ENCODE assay signal across 10 cellular contexts in the genomic region with DNA sequence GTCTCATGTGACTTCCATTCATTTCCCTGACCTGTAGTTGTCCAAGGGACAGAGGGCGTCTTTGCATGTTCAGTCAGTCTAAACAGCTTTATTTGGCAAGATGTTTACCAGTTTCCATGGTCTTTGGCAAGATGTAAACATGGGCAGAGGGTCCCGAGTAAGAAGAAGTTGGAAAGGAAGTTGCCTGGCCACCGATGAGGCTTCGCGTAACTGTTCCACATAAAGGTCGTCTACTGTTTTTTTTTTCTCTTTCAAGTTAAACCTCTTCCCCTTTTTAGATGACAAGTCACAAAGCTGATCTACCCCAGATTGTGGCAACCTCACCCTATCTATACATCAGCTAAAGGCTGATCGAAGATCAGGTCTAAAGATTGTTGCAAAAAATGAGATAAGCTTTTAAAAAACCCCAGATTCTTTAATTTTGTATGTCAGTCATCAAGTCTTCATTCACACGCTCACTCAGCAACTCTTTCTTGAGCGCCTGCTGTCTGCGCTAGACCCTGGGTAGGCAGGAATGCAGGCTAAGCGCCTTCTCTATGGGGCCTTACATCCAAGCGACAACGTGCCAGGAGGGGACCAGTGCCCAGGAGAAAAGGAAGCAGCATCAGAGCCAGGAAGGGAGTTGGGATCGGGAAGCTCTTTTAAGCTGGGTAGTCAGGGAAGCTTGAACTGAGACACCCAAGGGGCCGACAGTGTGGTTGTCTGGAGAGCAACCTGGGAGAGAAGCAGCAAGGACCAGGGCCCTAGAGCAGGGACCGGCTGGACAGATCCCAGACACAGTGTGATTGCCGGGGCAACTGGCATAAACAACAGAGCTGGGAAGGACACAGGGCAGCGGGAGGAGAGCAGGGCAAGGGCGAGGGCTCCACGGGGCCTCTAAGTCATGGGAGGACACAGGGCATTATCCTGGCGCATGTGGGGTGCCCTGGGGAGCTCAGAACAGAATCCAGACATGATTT. TPM values are rescaled to one million over a fixed set of nuclear protein-coding genes. Genes with fewer than 3 reads are reported as not detected.
DNase-seq lines count a peak whose midpoint lies in the region; ATAC-seq, FAIRE-seq and TF ChIP-seq lines count a peak whose summit lies in the region.
"Had no signal": no experiment of that assay in that cellular context is flagged by ENCODE, and none has a peak within 500 bp of the region (broad histone marks: within the 10 kb centered on the region; RNA-seq: fewer than 3 reads in every experiment).

No MANE protein-coding gene starts in this region.

- DNase-seq in GM12891 (ENCODE audit: insufficient read length, low spot score) (no peak), SKM-1 treated with dmso at 0.1 percent for 144 hours (lab: John Stamatoyannopoulos, UW; ENCODE audit: unreplicated experiment) (peak; percentile 60), left lung (no peak), superior temporal gyrus (ENCODE audit: extremely low spot score) (no peak), hepatic stellate cell (ENCODE audit: low spot score) (no peak), endodermal cell (no peak)
- DNase-seq: amniotic stem cell, NCI-H1417 treated with DMSO at 0.1 percent for 48 hours had no signal

- H3K27me3 ChIP-seq in BLaER1 treated with 17β-estradiol and CSF1 and Interleukin-3, amounts not matched to agents 10 nM and 100 nM = peaks cover 0 to 19% (median 0%) of the 10 kb centered on the region in 11 experiments; a peak in 3 of 22 replicates
- H3K27me3 ChIP-seq in left lung (peaks cover 0 to 6% of the 10 kb centered on the region in 2 donors), endodermal cell (ENCODE audit: control insufficient read depth, insufficient read depth, low read length, poor library complexity, severe bottlenecking) (no peaks in the 10 kb centered on the region)

- peaks cover 71 to 86% (median 81%) of the 10 kb centered on the region in 10 experiments for H3K4me1 ChIP-seq in BLaER1 treated with 17β-estradiol and CSF1 and Interleukin-3, amounts not matched to agents 10 nM and 100 nM
- H3K4me1 ChIP-seq in left lung (peaks cover 0 to 55% of the 10 kb centered on the region in 2 donors), endodermal cell (ENCODE audit: control insufficient read depth, insufficient read depth, low read length) (peaks cover 9% of the 10 kb centered on the region)

- peaks cover 5% of the 10 kb centered on the region for H3K27me3 Mint-ChIP-seq in endodermal cell (ENCODE audit: insufficient read depth)

- peak overlapping the region; percentile 71 to 85 (median 80); a peak in 21 of 22 replicates for H3K27ac ChIP-seq in BLaER1 treated with 17β-estradiol and CSF1 and Interleukin-3, amounts not matched to agents 10 nM and 100 nM
- H3K27ac ChIP-seq in left lung (peak overlapping the region in 1 of 2 donors; percentile 91), endodermal cell (ENCODE audit: low read depth, low read length) (no peak overlapping the region)

- FAIRE-seq in GM12891 (lab: Jason Lieb, UNC) = no peak

- peak overlapping the region; percentile 87 to 99 (median 92) for H3K4me2 ChIP-seq in BLaER1 treated with 17β-estradiol and CSF1 and Interleukin-3, amounts not matched to agents 10 nM and 100 nM

- H3K4me3 ChIP-seq in BLaER1 treated with 17β-estradiol and CSF1 and Interleukin-3, amounts not matched to agents 10 nM and 100 nM = peak overlapping the region in 1 of 10 experiments; percentile 16; a peak in 2 of 20 replicates
- H3K4me3 ChIP-seq in left lung (no peak overlapping the region), endodermal cell (ENCODE audit: low read length) (no peak overlapping the region)

- no peaks in the 10 kb centered on the region for H4K20me1 ChIP-seq in BLaER1 treated with 17β-estradiol and CSF1 and Interleukin-3, amounts not matched to agents 10 nM and 100 nM

- WGBS in endodermal cell (ENCODE audit: insufficient coverage in 1 of 2, insufficient read length in 1 of 2), 2 experiments = 91 to 94% methylated on average over 19 to 21 of the region's 21 CpGs

- peaks cover 5% of the 10 kb centered on the region for H3K36me3 Mint-ChIP-seq in endodermal cell (ENCODE audit: low read depth)

- intact Hi-C loops in left lung (cut with DNase I) = no loop called here

- no peak overlapping the region for H3K27ac Mint-ChIP-seq in endodermal cell

- H3K9ac ChIP-seq in BLaER1 treated with 17β-estradiol and CSF1 and Interleukin-3, amounts not matched to agents 10 nM and 100 nM = peak overlapping the region; percentile 53 to 69 (median 64); a peak in 21 of 22 replicates
- H3K9ac ChIP-seq in endodermal cell (ENCODE audit: extremely low read depth, low read length, poor library complexity, severe bottlenecking) = no peak overlapping the region

- H3K4me1 Mint-ChIP-seq in endodermal cell = peaks cover 13% of the 10 kb centered on the region

- H3K36me3 ChIP-seq in BLaER1 treated with 17β-estradiol and CSF1 and Interleukin-3, amounts not matched to agents 10 nM and 100 nM = peaks cover 0 to 5% (median 0%) of the 10 kb centered on the region in 11 experiments; a peak in 1 of 22 replicates
- H3K36me3 ChIP-seq in left lung (no peaks in the 10 kb centered on the region), endodermal cell (ENCODE audit: control insufficient read depth, insufficient read depth, low read length) (no peaks in the 10 kb centered on the region)

- no peak overlapping the region for H3K4me3 Mint-ChIP-seq in endodermal cell

- H3K9me3 ChIP-seq in BLaER1 treated with 17β-estradiol and CSF1 and Interleukin-3, amounts not matched to agents 10 nM and 100 nM (replicated peaks in 1 of 11) = peaks cover 17 to 24% (median 18%) of the 10 kb centered on the region in 11 experiments
- H3K9me3 ChIP-seq in left lung = peaks cover 0 to 12% of the 10 kb centered on the region in 2 donors
- peaks cover 17% of the 10 kb centered on the region for H3K9me3 ChIP-seq in endodermal cell (ENCODE audit: control insufficient read depth, low read length)

- ATAC-seq in left lung = peak; percentile 30
- ATAC-seq in GM21360 (IDR thresholded peaks at IDR 0.05; ENCODE audit: unreplicated experiment) = no peak

- TF ChIP-seq POLR2A in GM12891 (IDR thresholded peaks at IDR 0.05; ENCODE audit: low read depth, low read length) = no peak; the same call in 1 of the 2 replicates

- TF ChIP-seq CTCF in left lung (IDR thresholded peaks at IDR 0.05) = no peak
- no peak for TF ChIP-seq CTCF in endodermal cell (conservative IDR thresholded peaks at IDR 0.05)

- peaks cover 21% of the 10 kb centered on the region for H3K9me3 Mint-ChIP-seq in endodermal cell

TF ChIP-seq in GM12891, 5 proteins besides CTCF, POLR2A, EP300 and RAD21:
- TF ChIP-seq SPI1 (IDR thresholded peaks at IDR 0.05; ENCODE audit: low read depth, low read length) (peak; percentile 92), POU2F2 (IDR thresholded peaks at IDR 0.05; ENCODE audit: low read depth, low read length) (no peak)

RNA-seq across cellular contexts. Expression of a gene that starts 31.5 kb away (rescaled TPM):
- 2.6 TPM for polyA plus RNA-seq in GM12891 (2012; ENCODE audit: low read depth, missing spikeins)
- under 1 TPM in 1 of 2 donors, not detected in 1; 0.71 TPM for total RNA-seq in left lung
- total RNA-seq in endodermal cell = not detected
- polyA plus RNA-seq in endodermal cell (2013, experiment 1 of 2) = not detected
- not detected for polyA plus RNA-seq in endodermal cell (2013, experiment 2 of 2)
